ENCODE assay signal across 1 cellular context in genomic region chr17:55513885-55514590, GRCh38.
A peak's percentile ranks its signal among the peaks of the same experiment; 100 is the strongest.
TF ChIP-seq lines count a peak whose summit lies in the region.

No MANE protein-coding gene starts in this region.

TF ChIP-seq in K562, 482 proteins besides CTCF, POLR2A, EP300 and RAD21 (continued from another document):
- TF ChIP-seq, protein P1, sequence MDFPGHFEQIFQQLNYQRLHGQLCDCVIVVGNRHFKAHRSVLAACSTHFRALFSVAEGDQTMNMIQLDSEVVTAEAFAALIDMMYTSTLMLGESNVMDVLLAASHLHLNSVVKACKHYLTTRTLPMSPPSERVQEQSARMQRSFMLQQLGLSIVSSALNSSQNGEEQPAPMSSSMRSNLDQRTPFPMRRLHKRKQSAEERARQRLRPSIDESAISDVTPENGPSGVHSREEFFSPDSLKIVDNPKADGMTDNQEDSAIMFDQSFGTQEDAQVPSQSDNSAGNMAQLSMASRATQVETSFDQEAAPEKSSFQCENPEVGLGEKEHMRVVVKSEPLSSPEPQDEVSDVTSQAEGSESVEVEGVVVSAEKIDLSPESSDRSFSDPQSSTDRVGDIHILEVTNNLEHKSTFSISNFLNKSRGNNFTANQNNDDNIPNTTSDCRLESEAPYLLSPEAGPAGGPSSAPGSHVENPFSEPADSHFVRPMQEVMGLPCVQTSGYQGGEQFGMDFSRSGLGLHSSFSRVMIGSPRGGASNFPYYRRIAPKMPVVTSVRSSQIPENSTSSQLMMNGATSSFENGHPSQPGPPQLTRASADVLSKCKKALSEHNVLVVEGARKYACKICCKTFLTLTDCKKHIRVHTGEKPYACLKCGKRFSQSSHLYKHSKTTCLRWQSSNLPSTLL (IDR thresholded peaks at IDR 0.05) = no peak
- TF ChIP-seq SMC3 (conservative IDR thresholded peaks at IDR 0.05; ENCODE audit: insufficient read depth, low read depth, low read length) = peak; percentile 75
- TF ChIP-seq FOXO4 (CRISPR knock-in tag; IDR thresholded peaks at IDR 0.05) = no peak
- TF ChIP-seq HMBOX1 (IDR thresholded peaks at IDR 0.05) = peak; percentile 39; the same call in 1 of the 2 replicates
- no peak for TF ChIP-seq ILK (tag; IDR thresholded peaks at IDR 0.05; ENCODE audit: borderline replicate concordance, low read depth)
- TF ChIP-seq KLF16 (IDR thresholded peaks at IDR 0.05) = peak; percentile 47; the same call in 1 of the 2 replicates
TF ChIP-seq in K562: peak in this region for 10.
